ENCODE assay signal across 9 cellular contexts in genomic region chr1:226882187-226882586, GRCh38. TPM values are rescaled to one million over a fixed set of nuclear protein-coding genes. Genes with fewer than 3 reads are reported as not detected.
DNase-seq lines count a peak whose midpoint lies in the region; ATAC-seq and TF ChIP-seq lines count a peak whose summit lies in the region.
"Had no signal": no experiment of that assay in that cellular context is flagged by ENCODE, and none has a peak within 500 bp of the region (broad histone marks: within the 10 kb centered on the region; RNA-seq: fewer than 3 reads in every experiment).

No MANE protein-coding gene starts in this region.

- DNase-seq in activated naive CD8-positive, alpha-beta T cell treated with anti-CD3 and anti-CD28 coated beads, Interleukin-2, amount 50 U/mL, for 24 hours, result peak; percentile 14
- DNase-seq in nephron progenitor cell (no peak), CD1c-positive myeloid dendritic cell (ENCODE audit: extremely low spot score) (no peak), MG63 (no peak), NCI-H526 treated with DMSO at 0.1 percent for 48 hours (lab: John Stamatoyannopoulos, UW) (no peak)

- no peak overlapping the region for H3K4me3 ChIP-seq in MG63

- peak overlapping the region; percentile 72 for H3K4me3 Mint-ChIP-seq in activated naive CD8-positive, alpha-beta T cell treated with anti-CD3 and anti-CD28 coated beads, Interleukin-2, amount 50 U/mL, for 24 hours
- no peak overlapping the region for H3K4me3 Mint-ChIP-seq in nephron progenitor cell

- no peaks in the 10 kb centered on the region for H3K27me3 Mint-ChIP-seq in activated naive CD8-positive, alpha-beta T cell treated with anti-CD3 and anti-CD28 coated beads, Interleukin-2, amount 50 U/mL, for 24 hours
- peaks cover 9% of the 10 kb centered on the region for H3K27me3 Mint-ChIP-seq in nephron progenitor cell (ENCODE audit: low read depth, poor library complexity)

- H3K36me3 ChIP-seq in MG63, result peaks cover 17% of the 10 kb centered on the region

- H3K27me3 ChIP-seq in MG63, result no peaks in the 10 kb centered on the region
- H3K27me3 ChIP-seq: ascending aorta had no signal

- H3K4me1 Mint-ChIP-seq in activated naive CD8-positive, alpha-beta T cell treated with anti-CD3 and anti-CD28 coated beads, Interleukin-2, amount 50 U/mL, for 24 hours, result peaks cover 52% of the 10 kb centered on the region
- peaks cover 39% of the 10 kb centered on the region for H3K4me1 Mint-ChIP-seq in nephron progenitor cell

- H3K36me3 Mint-ChIP-seq in activated naive CD8-positive, alpha-beta T cell treated with anti-CD3 and anti-CD28 coated beads, Interleukin-2, amount 50 U/mL, for 24 hours (ENCODE audit: low read depth), result peaks cover 10% of the 10 kb centered on the region
- H3K36me3 Mint-ChIP-seq in nephron progenitor cell (ENCODE audit: low read depth), result peaks cover 22% of the 10 kb centered on the region

- H3K9me3 Mint-ChIP-seq in activated naive CD8-positive, alpha-beta T cell treated with anti-CD3 and anti-CD28 coated beads, Interleukin-2, amount 50 U/mL, for 24 hours, result no peaks in the 10 kb centered on the region
- H3K9me3 Mint-ChIP-seq in nephron progenitor cell, result no peaks in the 10 kb centered on the region

- H3K27ac Mint-ChIP-seq in activated naive CD8-positive, alpha-beta T cell treated with anti-CD3 and anti-CD28 coated beads, Interleukin-2, amount 50 U/mL, for 24 hours, result peak overlapping the region; percentile 84
- peak overlapping the region; percentile 69 for H3K27ac Mint-ChIP-seq in nephron progenitor cell

- no peaks in the 10 kb centered on the region for H3K9me3 ChIP-seq in MG63
- H3K9me3 ChIP-seq: ascending aorta had no signal

- no peak for TF ChIP-seq CTCF in nephron progenitor cell (IDR thresholded peaks at IDR 0.05)

- ATAC-seq in GM18498 (IDR thresholded peaks at IDR 0.05; ENCODE audit: unreplicated experiment) (peak; percentile 9), HG02885 (IDR thresholded peaks at IDR 0.05; ENCODE audit: poor library complexity, unreplicated experiment) (peak; percentile 3)
- no peak for ATAC-seq in activated naive CD8-positive, alpha-beta T cell treated with anti-CD3 and anti-CD28 coated beads, Interleukin-2, amount 50 U/mL, for 24 hours
- ATAC-seq in activated CD4-positive, CD25-positive, alpha-beta regulatory T cell treated with anti-CD3 and anti-CD28 coated beads, Interleukin-2, amount 50 U/mL, for 24 hours, result no peak

RNA-seq across cellular contexts. Expression of gene PSEN2, which starts 11.8 kb away (rescaled TPM):
- 25.1 and 37.2 TPM in 2 replicates for total RNA-seq in MG63 (2014; rRNA removed; shearing (Covaris generic); ENCODE audit: low replicate concordance)

RNA-seq across cellular contexts. Expression of gene COQ8A, which starts 57.9 kb away (rescaled TPM):
- total RNA-seq in MG63 (2014; rRNA removed; shearing (Covaris generic); ENCODE audit: low replicate concordance), result 7.4 and 14.8 TPM in 2 replicates

Comparison
In these comparisons a context has a peak if more than half of its experiments do, and no peak if none do; other contexts are left out.
1. ATAC-seq: peak in GM18498 (single experiment) and HG02885 (single experiment); none in activated naive CD8-positive, alpha-beta T cell treated with anti-CD3 and anti-CD28 coated beads, Interleukin-2, amount 50 U/mL, for 24 hours (single experiment) and activated CD4-positive, CD25-positive, alpha-beta regulatory T cell treated with anti-CD3 and anti-CD28 coated beads, Interleukin-2, amount 50 U/mL, for 24 hours (0 of 2).